ENCODE assay signal across 9 cellular contexts in the genomic region with DNA sequence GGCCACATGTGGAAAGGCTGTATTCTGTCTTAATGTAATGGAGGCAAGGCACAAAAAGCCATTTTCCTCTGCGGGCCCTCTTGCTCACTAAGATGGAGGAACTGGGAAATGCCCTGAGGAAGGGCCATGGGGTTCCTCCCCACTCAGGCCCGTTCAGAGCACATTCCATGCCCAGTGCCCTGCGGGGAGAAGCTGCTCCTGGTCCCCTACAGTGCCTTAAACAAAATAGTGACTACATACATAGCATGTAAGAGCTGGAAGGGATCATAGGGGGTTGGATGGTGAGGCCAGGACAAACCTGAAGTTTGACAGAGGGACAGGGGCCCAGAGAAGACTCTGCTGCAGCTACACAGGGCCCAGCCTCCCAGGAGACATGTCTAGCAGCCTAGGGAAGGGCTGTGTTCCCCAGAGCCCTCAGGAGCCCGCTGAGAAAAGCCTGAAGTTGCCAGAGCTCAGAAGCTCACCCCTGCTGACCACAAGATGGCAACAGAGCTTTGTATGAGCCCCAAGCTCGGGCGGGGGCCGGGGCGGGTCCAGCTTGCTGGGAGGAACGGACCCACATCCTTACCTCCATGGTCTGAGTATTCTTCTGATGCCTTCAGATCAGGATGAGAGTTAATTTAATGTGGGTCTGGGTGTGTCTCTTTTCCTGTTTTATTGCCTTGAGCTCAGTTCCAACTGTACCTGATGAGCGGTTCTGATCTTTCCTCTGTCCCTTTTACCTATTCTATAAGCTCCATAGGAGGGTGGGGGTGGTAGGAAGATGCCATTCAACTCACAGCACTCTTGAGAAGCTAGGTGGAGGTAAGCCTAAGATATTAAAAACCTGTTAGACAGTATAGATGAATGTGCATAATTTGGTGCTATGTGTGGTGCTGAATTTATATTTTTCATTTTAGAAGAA.
DNase-seq lines count a peak whose midpoint lies in the region; ATAC-seq and TF ChIP-seq lines count a peak whose summit lies in the region.
"Had no signal": no experiment of that assay in that cellular context is flagged by ENCODE, and none has a peak within 500 bp of the region (broad histone marks: within the 10 kb centered on the region; RNA-seq: fewer than 3 reads in every experiment).

No MANE protein-coding gene starts in this region.

- peak; percentile 37 for DNase-seq in NCI-H345 (lab: John Stamatoyannopoulos, UW)
- no peak for DNase-seq in NCI-H345 treated with DMSO at 0.1 percent for 48 hours (lab: John Stamatoyannopoulos, UW; ENCODE audit: unreplicated experiment)
- peak; percentile 61 to 65 for DNase-seq in Kasumi-1 (lab: John Stamatoyannopoulos, UW)
- DNase-seq in SKM-1 (lab: John Stamatoyannopoulos, UW; ENCODE audit: unreplicated experiment): peak; percentile 42
- DNase-seq in mucosa of descending colon: peak in 2 of 3 donors; percentile 32 to 42

- no peak overlapping the region for H3K4me3 ChIP-seq in mucosa of descending colon

- TF ChIP-seq CTCF in mucosa of descending colon (IDR thresholded peaks at IDR 0.05): no peak

- ATAC-seq in mucosa of descending colon (peak; percentile 41), HG02938 (IDR thresholded peaks at IDR 0.05; ENCODE audit: unreplicated experiment) (no peak), HG03378 (IDR thresholded peaks at IDR 0.05; ENCODE audit: unreplicated experiment) (no peak)

- H3K9me3 Mint-ChIP-seq in dendritic cell treated with granulocyte-macrophage colony-stimulating factor and Interleukin-4, amounts not matched to agents 40 ng/mL and 50 ng/mL, for 4 days: no peaks in the 10 kb centered on the region
- H3K9me3 Mint-ChIP-seq: CD4-positive, CD25-positive, alpha-beta regulatory T cell had no signal

- peaks cover 4% of the 10 kb centered on the region for H3K27me3 Mint-ChIP-seq in dendritic cell treated with granulocyte-macrophage colony-stimulating factor and Interleukin-4, amounts not matched to agents 40 ng/mL and 50 ng/mL, for 4 days

- H3K36me3 ChIP-seq in mucosa of descending colon (ENCODE audit: low read depth): no peaks in the 10 kb centered on the region

- H3K36me3 Mint-ChIP-seq in dendritic cell treated with granulocyte-macrophage colony-stimulating factor and Interleukin-4, amounts not matched to agents 40 ng/mL and 50 ng/mL, for 4 days (ENCODE audit: low read depth): no peaks in the 10 kb centered on the region
- H3K36me3 Mint-ChIP-seq: CD4-positive, CD25-positive, alpha-beta regulatory T cell had no signal

- intact Hi-C loops in dendritic cell treated with granulocyte-macrophage colony-stimulating factor and Interleukin-4, amounts not matched to agents 40 ng/mL and 50 ng/mL, for 4 days (cut with micrococcal nuclease): no loop called here
- intact Hi-C loops in mucosa of descending colon (cut with DNase I, micrococcal nuclease): no loop called here

- peak overlapping the region; percentile 22 for H3K27ac Mint-ChIP-seq in dendritic cell treated with granulocyte-macrophage colony-stimulating factor and Interleukin-4, amounts not matched to agents 40 ng/mL and 50 ng/mL, for 4 days
- H3K27ac Mint-ChIP-seq: CD4-positive, CD25-positive, alpha-beta regulatory T cell had no signal

- H3K4me3 Mint-ChIP-seq in dendritic cell treated with granulocyte-macrophage colony-stimulating factor and Interleukin-4, amounts not matched to agents 40 ng/mL and 50 ng/mL, for 4 days: no peak overlapping the region
- H3K4me3 Mint-ChIP-seq: CD4-positive, CD25-positive, alpha-beta regulatory T cell had no signal

- H3K4me1 Mint-ChIP-seq in dendritic cell treated with granulocyte-macrophage colony-stimulating factor and Interleukin-4, amounts not matched to agents 40 ng/mL and 50 ng/mL, for 4 days (ENCODE audit: low read depth): peaks cover 68% of the 10 kb centered on the region
- H3K4me1 Mint-ChIP-seq: CD4-positive, CD25-positive, alpha-beta regulatory T cell had no signal

- no peaks in the 10 kb centered on the region for H3K9me3 ChIP-seq in mucosa of descending colon

- peaks cover 3% of the 10 kb centered on the region for H3K4me1 ChIP-seq in mucosa of descending colon (ENCODE audit: low read depth)
